ENCODE assay signal across 8 cellular contexts in the genomic region with DNA sequence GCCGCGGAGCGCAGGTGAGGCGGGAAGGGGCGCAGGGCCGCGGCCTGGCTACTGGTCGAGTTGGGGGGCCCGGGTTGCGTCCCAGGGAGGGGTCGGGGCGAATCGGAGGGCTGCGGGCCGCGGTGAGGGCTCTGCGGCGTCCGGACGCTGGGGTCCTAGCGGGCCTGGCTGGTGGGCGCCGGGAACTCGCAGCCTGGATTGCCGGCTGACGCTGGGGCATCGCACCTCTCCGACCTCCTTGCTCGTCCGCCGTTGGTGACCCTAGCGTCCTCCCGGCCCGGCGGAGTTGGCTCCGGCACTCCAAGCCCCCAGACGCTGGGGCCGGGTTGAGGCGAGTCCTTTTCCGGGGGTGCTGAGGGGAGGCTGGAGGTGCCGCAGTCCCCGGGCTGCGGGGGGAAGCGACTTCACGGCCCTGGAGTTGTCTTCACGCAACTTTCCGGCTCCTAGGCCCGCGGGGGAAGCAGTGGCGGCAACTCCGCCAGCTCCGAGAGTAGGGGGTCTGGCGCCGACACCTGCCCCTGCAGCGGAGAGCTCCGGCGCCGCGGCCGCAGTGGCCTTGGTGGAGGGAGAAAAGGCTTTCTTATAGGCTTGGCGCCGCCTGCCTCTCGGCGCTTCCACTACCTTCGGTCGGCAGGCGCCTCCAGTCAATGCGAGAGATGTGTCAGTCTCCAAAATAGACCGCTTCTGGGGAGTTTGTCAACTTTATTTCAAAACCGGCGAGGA.
A peak's percentile ranks its signal among the peaks of the same experiment; 100 is the strongest.
DNase-seq lines count a peak whose midpoint lies in the region; ATAC-seq, FAIRE-seq and TF ChIP-seq lines count a peak whose summit lies in the region.

No MANE protein-coding gene starts in this region.

- POLR2A ChIA-PET in A673 (lab: Charles Lee; ENCODE audit: low non-redundant PET) (no interaction called here), GM12878 (lab: Charles Lee) (no interaction called here)

- TF ChIP-seq CTCF in A673 (conservative IDR thresholded peaks at IDR 0.05; ENCODE audit: low read depth, low read length) (no peak), GM12878 (IDR thresholded peaks at IDR 0.05 in 2 of 3, conservative IDR thresholded peaks at IDR 0.05 in 1 of 3; ENCODE audit: control insufficient read depth in 2 of 3, extremely low read depth in 1 of 3, insufficient read depth in 1 of 3, low read depth in 3 of 3, low read length in 3 of 3) (peak in 1 of 3 experiments; percentile 14; a peak in 1 of 6 replicates), spleen (IDR thresholded peaks at IDR 0.05 in 8 of 11, conservative IDR thresholded peaks at IDR 0.05 in 3 of 11) (no peak)

- H3K9me3 ChIP-seq in A673 (ENCODE audit: low read depth, low read length, poor library complexity, severe bottlenecking), result no peaks in the 10 kb centered on the region
- H3K9me3 ChIP-seq in GM12878 (replicated peaks; ENCODE audit: control insufficient read depth, insufficient read depth, low read length), result no peaks in the 10 kb centered on the region
- no peaks in the 10 kb centered on the region for H3K9me3 ChIP-seq in iPS-20b (ENCODE audit: insufficient read depth, low read depth, low read length)
- no peaks in the 10 kb centered on the region for H3K9me3 ChIP-seq in spleen

- WGBS in GM12878 (ENCODE audit: insufficient coverage, insufficient replicate concordance, low lambda C conversion rate, missing lambda C conversion rate), result under 1% methylated on average over 63 of the region's 71 CpGs
- 0 to 2% (median 1%) methylated on average over 28 to 71 of the region's 71 CpGs for WGBS in spleen, 5 donors

- TF ChIP-seq RAD21 in GM12878 (IDR thresholded peaks at IDR 0.05; ENCODE audit: insufficient read depth, low read depth, low read length), result 0 out of 2 replicates have a peak, but pooled peaks have one; percentile 6

- CTCF ChIA-PET in A673 (lab: Charles Lee), result interaction anchor here (1.1 to 2.6 kb wide), 4 partner anchors 38 to 484 kb away, joined by 3 to 41 read pairs (median 17); no protein-coding TSS in a partner anchor
- CTCF ChIA-PET in GM12878 (lab: Yijun Ruan, JAX), result interaction anchor here (0.7 to 5.8 kb wide), 18 partner anchors 10 to 448 kb away, joined by 3 to 66 read pairs (median 9); partner anchors contain the start of gene ATP5F1A

- RAD21 ChIA-PET in GM12878 (lab: Charles Lee; ENCODE audit: unreplicated experiment), result interaction anchor here (1.2 to 2.3 kb wide), 8 partner anchors 18 to 487 kb away, joined by 4 to 17 read pairs (median 6); partner anchors contain the start of gene LOXHD1

- BruUV-seq in A673 (replicated peaks; lab: Mats Ljungman, UMichigan), result no TSS peak
- no TSS peak for BruUV-seq in GM12878 (replicated peaks; lab: Mats Ljungman, UMichigan)

- in situ Hi-C loops in GM12878 (cut with MboI), result no loop called here

- H3K27ac ChIP-seq in A673 (ENCODE audit: low read depth, low read length, poor library complexity, severe bottlenecking), result peak overlapping the region; percentile 98
- peak overlapping the region; percentile 88 for H3K27ac ChIP-seq in GM12878 (ENCODE audit: control insufficient read depth, insufficient read depth)
- no peak overlapping the region for H3K27ac ChIP-seq in iPS-20b (ENCODE audit: low read length)
- peak overlapping the region; percentile 84 to 96 (median 93) for H3K27ac ChIP-seq in spleen

- FAIRE-seq in GM12878 (lab: Jason Lieb, UNC), result no peak

- peak overlapping the region; percentile 77 for H3K9ac ChIP-seq in GM12878 (ENCODE audit: control insufficient read depth, insufficient read depth, low read length)
- H3K9ac ChIP-seq in iPS-20b (ENCODE audit: low read depth, low read length), result peak overlapping the region; percentile 98; the same call in 1 of the 2 replicates

- SMC1A ChIA-PET in GM12878 (lab: Charles Lee; ENCODE audit: uncharacterized antibody, unreplicated experiment), result interaction anchor here (1.4 to 2.3 kb wide), 7 partner anchors 23 to 483 kb away, joined by 4 to 14 read pairs (median 6); partner anchors contain the start of gene LOXHD1

- peaks cover 55% of the 10 kb centered on the region for H3K79me2 ChIP-seq in GM12878 (ENCODE audit: control insufficient read depth, insufficient read depth, low read length)

- ATAC-seq in GM18909 (IDR thresholded peaks at IDR 0.05; ENCODE audit: poor library complexity, unreplicated experiment) (peak; percentile 23), HG03442 (IDR thresholded peaks at IDR 0.05; ENCODE audit: unreplicated experiment) (peak; percentile 15), GM12878 (peak; percentile 40)

- peak overlapping the region; percentile 60 for H3K4me2 ChIP-seq in GM12878 (ENCODE audit: control insufficient read depth, insufficient read depth)

- intact Hi-C loops in A673 (cut with micrococcal nuclease; ENCODE audit: unreplicated experiment), result loop anchor here (5.0 kb wide), 2 partner anchors 38 to 93 kb away; no protein-coding TSS in a partner anchor
- intact Hi-C loops in GM12878 (cut with micrococcal nuclease; ENCODE audit: unreplicated experiment), result loop anchor here (10.0 kb wide), 1 partner anchor 310 kb away; no protein-coding TSS in a partner anchor
- intact Hi-C loops in spleen (cut with DNase I; ENCODE audit: low total_unique reads), result loop anchor here (10.0 kb wide), 1 partner anchor 480 kb away; the partner anchor contains the start of gene LOXHD1

- H3K4me3 ChIP-seq in A673 (ENCODE audit: low read depth, low read length, poor library complexity, severe bottlenecking) (peak overlapping the region; percentile 94), GM12878 (peak overlapping the region; percentile 91), iPS-20b (ENCODE audit: low read length) (peak overlapping the region; percentile 94), spleen (peak overlapping the region; percentile 82 to 96 (median 92))

- H3K27me3 ChIP-seq in A673 (replicated peaks; ENCODE audit: insufficient read depth, low read depth, low read length, poor library complexity) (no peaks in the 10 kb centered on the region), GM12878 (replicated peaks in 1 of 2; ENCODE audit: control insufficient read depth in 2 of 2, insufficient read depth in 2 of 2, low read length in 1 of 2) (no peaks in the 10 kb centered on the region), iPS-20b (ENCODE audit: insufficient read depth, low read length) (no peaks in the 10 kb centered on the region), spleen (replicated peaks in 1 of 7) (no peaks in the 10 kb centered on the region)

- H4K20me1 ChIP-seq in GM12878 (ENCODE audit: control insufficient read depth, insufficient read depth), result no peaks in the 10 kb centered on the region; the same call in 1 of the 2 replicates

- no peak for TF ChIP-seq POLR2A in GM12878 (IDR thresholded peaks at IDR 0.05; ENCODE audit: low read depth, low read length)
- TF ChIP-seq POLR2A in spleen (IDR thresholded peaks at IDR 0.05), result no peak

- peak; percentile 49 for DNase-seq in A673 (ENCODE audit: low spot score)
- DNase-seq in T-helper 2 cell, result peak in 4 of 5 experiments; percentile 12 to 70 (median 24)
- DNase-seq in GM12878 (ENCODE audit: low read depth, low spot score), result no peak
- DNase-seq in spleen, result no peak
- no peak for DNase-seq in NCI-H1694 (lab: John Stamatoyannopoulos, UW)

- TF ChIP-seq EP300 in GM12878 (IDR thresholded peaks at IDR 0.05; ENCODE audit: borderline replicate concordance in 1 of 2, control insufficient read depth in 1 of 2, low read depth in 2 of 2, low read length in 2 of 2), result no peak

- H3K36me3 ChIP-seq in A673 (ENCODE audit: insufficient read depth, low read length, poor library complexity, severe bottlenecking) (no peaks in the 10 kb centered on the region), GM12878 (ENCODE audit: control insufficient read depth in 2 of 2, insufficient read depth in 2 of 2, low read length in 1 of 2) (no peaks in the 10 kb centered on the region), iPS-20b (ENCODE audit: insufficient read depth, low read depth, low read length) (no peaks in the 10 kb centered on the region), spleen (no peaks in the 10 kb centered on the region)

- H3K4me1 ChIP-seq in A673 (ENCODE audit: insufficient read depth, low read length, poor library complexity, severe bottlenecking), result peaks cover 4% of the 10 kb centered on the region
- H3K4me1 ChIP-seq in GM12878 (ENCODE audit: control insufficient read depth, insufficient read depth, low read length), result peaks cover 3% of the 10 kb centered on the region
- H3K4me1 ChIP-seq in iPS-20b (ENCODE audit: insufficient read depth, low read length), result no peaks in the 10 kb centered on the region
- H3K4me1 ChIP-seq in spleen, result peaks cover 19 to 60% (median 51%) of the 10 kb centered on the region in 6 donors

- H2AFZ ChIP-seq in GM12878 (ENCODE audit: control insufficient read depth, low read depth, low read length), result peak overlapping the region; percentile 85

TF ChIP-seq in GM12878, 131 proteins besides CTCF, POLR2A, EP300 and RAD21:
- no peak for TF ChIP-seq ESRRA (IDR thresholded peaks at IDR 0.05; ENCODE audit: low read length)
- TF ChIP-seq, protein P1, sequence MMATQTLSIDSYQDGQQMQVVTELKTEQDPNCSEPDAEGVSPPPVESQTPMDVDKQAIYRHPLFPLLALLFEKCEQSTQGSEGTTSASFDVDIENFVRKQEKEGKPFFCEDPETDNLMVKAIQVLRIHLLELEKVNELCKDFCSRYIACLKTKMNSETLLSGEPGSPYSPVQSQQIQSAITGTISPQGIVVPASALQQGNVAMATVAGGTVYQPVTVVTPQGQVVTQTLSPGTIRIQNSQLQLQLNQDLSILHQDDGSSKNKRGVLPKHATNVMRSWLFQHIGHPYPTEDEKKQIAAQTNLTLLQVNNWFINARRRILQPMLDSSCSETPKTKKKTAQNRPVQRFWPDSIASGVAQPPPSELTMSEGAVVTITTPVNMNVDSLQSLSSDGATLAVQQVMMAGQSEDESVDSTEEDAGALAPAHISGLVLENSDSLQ (IDR thresholded peaks at IDR 0.05), result peak; percentile 11; the same call in 1 of the 2 replicates
- TF ChIP-seq SMC3 (IDR thresholded peaks at IDR 0.05; ENCODE audit: borderline replicate concordance, low read length), result 0 out of 2 replicates have a peak, but pooled peaks have one; percentile 2
- TF ChIP-seq JUND (IDR thresholded peaks at IDR 0.05; ENCODE audit: low read depth, low read length), result no peak
- TF ChIP-seq YY1 (IDR thresholded peaks at IDR 0.05; ENCODE audit: low read depth, low read length), result 0 out of 2 replicates have a peak, but pooled peaks have one; percentile 17

Comparison
In these comparisons a context has a peak if more than half of its experiments do, and no peak if none do; other contexts are left out.
1. DNase-seq: peak in A673 (single experiment) and T-helper 2 cell (4 of 5); none in GM12878 (single experiment), spleen (single experiment) and NCI-H1694 (single experiment).
2. Peak in every context shown above with its lines, with median percentiles within 50 percentile points of each other: H3K4me3 ChIP-seq and ATAC-seq.